ENCODE assay signal across 9 cellular contexts in the genomic region with DNA sequence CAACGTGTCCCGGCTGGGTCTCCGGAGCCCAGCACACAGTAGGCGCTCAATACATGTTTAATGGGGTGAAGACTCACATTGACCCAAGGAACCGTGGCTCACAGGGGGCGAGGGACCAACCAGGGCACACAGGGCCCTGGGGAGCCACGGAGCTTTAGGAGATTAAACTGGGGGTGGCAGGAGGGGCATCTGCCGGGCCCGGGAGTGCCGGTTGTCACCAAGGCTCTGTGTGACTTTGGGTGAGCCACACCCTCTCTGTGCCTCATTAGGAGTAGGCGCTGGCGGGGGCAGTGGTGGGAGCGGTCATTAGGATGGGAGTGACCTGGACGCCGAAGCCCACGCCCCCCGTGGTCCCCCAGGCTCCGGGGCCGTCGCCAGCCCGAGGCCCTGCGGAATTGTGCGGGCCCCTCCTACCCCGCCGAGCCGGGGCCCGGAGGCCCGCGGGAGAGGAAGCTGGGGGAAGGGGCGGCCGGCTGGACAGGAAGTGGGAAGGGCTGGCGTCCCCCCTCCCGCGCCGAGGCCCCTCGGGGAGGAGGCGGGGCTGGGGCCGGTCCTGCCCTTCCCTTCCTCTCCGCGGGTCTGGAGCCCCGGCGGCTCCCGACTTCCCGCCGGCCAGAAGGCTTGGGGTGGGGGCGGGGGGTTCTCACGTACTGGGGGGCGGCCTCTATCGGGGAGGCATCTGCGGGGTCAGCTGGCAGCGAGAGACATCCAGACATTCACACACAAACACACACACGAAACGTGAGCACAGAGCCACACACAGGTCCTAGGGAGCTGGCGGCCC. TPM values are rescaled to one million over a fixed set of nuclear protein-coding genes. Genes with fewer than 3 reads are reported as not detected.
DNase-seq lines count a peak whose midpoint lies in the region; ATAC-seq and TF ChIP-seq lines count a peak whose summit lies in the region.
"Had no signal": no experiment of that assay in that cellular context is flagged by ENCODE, and none has a peak within 500 bp of the region (broad histone marks: within the 10 kb centered on the region; RNA-seq: fewer than 3 reads in every experiment).

No MANE protein-coding gene starts in this region.

- intact Hi-C loops in heart left ventricle (cut with DNase I) (loop anchor here in 3 of 10 donors (1.0 to 10.0 kb wide), 6 partner anchors 133 to 403 kb away; partner anchors contain the start of genes JUND (in 2 of the 3) and RAB3A (in 1 of the 3)), ovary (cut with DNase I) (loop anchor here (5.0 to 10.0 kb wide), 4 partner anchors 140 to 223 kb away; partner anchors contain the start of genes IQCN (in 2 of the 4), MPV17L2 (in 1 of the 4) and RAB3A (in 1 of the 4))

- H4K20me1 ChIP-seq in BLaER1: peaks cover 22% of the 10 kb centered on the region

- H3K9ac ChIP-seq in BLaER1: peak overlapping the region; percentile 76

- peak overlapping the region; percentile 94 for H3K27ac ChIP-seq in BLaER1
- peak overlapping the region; percentile 89 to 100 (median 95) for H3K27ac ChIP-seq in heart left ventricle
- peak overlapping the region; percentile 62 to 91 for H3K27ac ChIP-seq in ovary

- H3K27me3 ChIP-seq in BLaER1: no peaks in the 10 kb centered on the region
- H3K27me3 ChIP-seq in heart left ventricle: peaks cover 0 to 22% (median 0%) of the 10 kb centered on the region in 9 donors
- no peaks in the 10 kb centered on the region for H3K27me3 ChIP-seq in ovary

- H3K27me3 Mint-ChIP-seq in activated naive CD8-positive, alpha-beta T cell treated with anti-CD3 and anti-CD28 coated beads, Interleukin-2, amount 10 ng/mL, durations not matched to agents 7 days and 5 days: no peaks in the 10 kb centered on the region

- no peaks in the 10 kb centered on the region for H3K9me3 Mint-ChIP-seq in activated naive CD8-positive, alpha-beta T cell treated with anti-CD3 and anti-CD28 coated beads, Interleukin-2, amount 10 ng/mL, durations not matched to agents 7 days and 5 days

- POLR2A ChIA-PET in activated naive CD8-positive, alpha-beta T cell treated with anti-CD3 and anti-CD28 coated beads, Interleukin-2, amount 10 ng/mL, durations not matched to agents 7 days and 5 days (lab: Charles Lee): interaction anchor here (0.9 to 7.7 kb wide), 15 partner anchors 12 to 502 kb away, joined by 3 to 103 read pairs (median 6); partner anchors contain the start of genes COPE, DDX49, JUND and LSM4

- H3K9me3 ChIP-seq in BLaER1 (no peaks in the 10 kb centered on the region), heart left ventricle (no peaks in the 10 kb centered on the region), ovary (no peaks in the 10 kb centered on the region)

- peaks cover 61% of the 10 kb centered on the region for H3K4me1 Mint-ChIP-seq in activated naive CD8-positive, alpha-beta T cell treated with anti-CD3 and anti-CD28 coated beads, Interleukin-2, amount 10 ng/mL, durations not matched to agents 7 days and 5 days

- peak; percentile 30 for TF ChIP-seq POLR2A in GM18526 (IDR thresholded peaks at IDR 0.05; ENCODE audit: extremely low read depth, insufficient read length)
- TF ChIP-seq POLR2A in heart left ventricle (IDR thresholded peaks at IDR 0.05): peak in 1 of 2 donors; percentile 51
- TF ChIP-seq POLR2A in ovary (IDR thresholded peaks at IDR 0.05): peak; percentile 58

- 0 out of 2 replicates have a peak, but pooled peaks cover 2% of the 10 kb centered on the region for H3K36me3 ChIP-seq in BLaER1
- no peaks in the 10 kb centered on the region for H3K36me3 ChIP-seq in heart left ventricle
- H3K36me3 ChIP-seq in ovary: no peaks in the 10 kb centered on the region

- H3K27ac Mint-ChIP-seq in activated naive CD8-positive, alpha-beta T cell treated with anti-CD3 and anti-CD28 coated beads, Interleukin-2, amount 10 ng/mL, durations not matched to agents 7 days and 5 days: peak overlapping the region; percentile 93

- peak overlapping the region; percentile 98 for H3K4me2 ChIP-seq in BLaER1

- peak; percentile 8 for ATAC-seq in activated naive CD8-positive, alpha-beta T cell treated with anti-CD3 and anti-CD28 coated beads, Interleukin-2, amount 10 ng/mL, durations not matched to agents 7 days and 5 days (ENCODE audit: low read depth)
- ATAC-seq in heart left ventricle (peak; percentile 8 to 62 (median 56)), GM18858 (IDR thresholded peaks at IDR 0.05; ENCODE audit: unreplicated experiment) (no peak)

- DNase-seq in NCI-H82 treated with DMSO at 0.1 percent for 48 hours (lab: John Stamatoyannopoulos, UW; ENCODE audit: unreplicated experiment): peak; percentile 76
- peak; percentile 74 for DNase-seq in activated naive CD8-positive, alpha-beta T cell treated with anti-CD3 and anti-CD28 coated beads, Interleukin-2, amount 10 ng/mL, durations not matched to agents 7 days and 5 days
- peak; percentile 90 to 94 (median 94) for DNase-seq in heart left ventricle
- DNase-seq in ovary: peak; percentile 81 to 88 (median 84)
- no peak for DNase-seq in cerebellar nuclear complex (lab: John Stamatoyannopoulos, UW)

- no peak for TF ChIP-seq EP300 in ovary (IDR thresholded peaks at IDR 0.05)

- H3K4me1 ChIP-seq in BLaER1: peaks cover 75% of the 10 kb centered on the region
- peaks cover 8 to 76% (median 57%) of the 10 kb centered on the region in 12 donors for H3K4me1 ChIP-seq in heart left ventricle
- peaks cover 24% of the 10 kb centered on the region for H3K4me1 ChIP-seq in ovary (ENCODE audit: insufficient read depth)

- peak overlapping the region; percentile 85 for H3K4me3 Mint-ChIP-seq in activated naive CD8-positive, alpha-beta T cell treated with anti-CD3 and anti-CD28 coated beads, Interleukin-2, amount 10 ng/mL, durations not matched to agents 7 days and 5 days

- peak overlapping the region; percentile 63 for H3K4me3 ChIP-seq in BLaER1
- H3K4me3 ChIP-seq in heart left ventricle: peak overlapping the region; percentile 3 to 99 (median 78)
- peak overlapping the region; percentile 42 for H3K4me3 ChIP-seq in ovary

- H3K36me3 Mint-ChIP-seq in activated naive CD8-positive, alpha-beta T cell treated with anti-CD3 and anti-CD28 coated beads, Interleukin-2, amount 10 ng/mL, durations not matched to agents 7 days and 5 days: peaks cover 3% of the 10 kb centered on the region

- no peak for TF ChIP-seq CTCF in heart left ventricle (IDR thresholded peaks at IDR 0.05)
- TF ChIP-seq CTCF in ovary (IDR thresholded peaks at IDR 0.05): no peak

- 1 to 3% (median 1%) methylated on average over 13 to 54 of the region's 54 CpGs for WGBS in heart left ventricle, 4 donors
- WGBS in ovary, 3 donors: 0 to 1% (median 0%) methylated on average over 40 to 54 of the region's 54 CpGs

RNA-seq across cellular contexts. Expression of gene SSBP4, which starts 1.8 kb away (rescaled TPM):
- total RNA-seq in activated naive CD8-positive, alpha-beta T cell treated with anti-CD3 and anti-CD28 coated beads, Interleukin-2, amount 10 ng/mL, durations not matched to agents 7 days and 5 days: 100 to 1,000 TPM; 152 to 158 TPM
- total RNA-seq in heart left ventricle: 10 to 100 TPM; 23.5 to 89.8 (median 29.4) TPM
- 10 to 100 TPM; 29.1 to 37.3 TPM for polyA plus RNA-seq in heart left ventricle
- total RNA-seq in ovary: 100 to 1,000 TPM in 2 of 7 donors, 10 to 100 TPM in 5; 58.9 to 124 (median 88.3) TPM
- polyA plus RNA-seq in ovary: 10 to 100 TPM in 1 of 2 donors, 1 to 10 TPM in 1; 4.6 to 90.3 TPM

RNA-seq across cellular contexts. Expression of gene LRRC25, which starts 20.0 kb away (rescaled TPM):
- 1 to 10 TPM; 1.2 to 1.6 TPM for total RNA-seq in activated naive CD8-positive, alpha-beta T cell treated with anti-CD3 and anti-CD28 coated beads, Interleukin-2, amount 10 ng/mL, durations not matched to agents 7 days and 5 days
- total RNA-seq in heart left ventricle: 10 to 100 TPM in 2 of 9 donors, 1 to 10 TPM in 6, under 1 TPM in 1; 0.83 to 33.0 (median 3.1) TPM
- polyA plus RNA-seq in heart left ventricle: 1 to 10 TPM in 1 of 2 donors, under 1 TPM in 1; 0.88 to 2.8 TPM
- total RNA-seq in ovary: 1 to 10 TPM; 1.8 to 9.2 (median 2.4) TPM
- polyA plus RNA-seq in ovary: 1 to 10 TPM; 1.4 to 3.2 TPM
- total RNA-seq: T-helper 1 cell treated with Interleukin-12 subunit alpha and Interleukin-12 subunit beta and Interleukin-4 antibody, amounts not matched to agents 30 ng/mL and 1 ng/mL, for 36 hours had no signal

RNA-seq across cellular contexts. Expression of gene ISYNA1, which starts 20.5 kb away (rescaled TPM):
- 10 to 100 TPM; 39.6 to 43.4 TPM for total RNA-seq in activated naive CD8-positive, alpha-beta T cell treated with anti-CD3 and anti-CD28 coated beads, Interleukin-2, amount 10 ng/mL, durations not matched to agents 7 days and 5 days
- 10 to 100 TPM; 17.6 to 60.6 (median 24.0) TPM for total RNA-seq in heart left ventricle
- 10 to 100 TPM; 14.0 to 52.6 TPM for polyA plus RNA-seq in heart left ventricle
- 100 to 1,000 TPM in 6 of 7 donors, 10 to 100 TPM in 1; 45.2 to 345 (median 217) TPM for total RNA-seq in ovary
- polyA plus RNA-seq in ovary: 100 to 1,000 TPM in 1 of 2 donors, 1 to 10 TPM in 1; 9.6 to 144 TPM

RNA-seq across cellular contexts. Expression of gene GDF15, which starts 31.5 kb away (rescaled TPM):
- total RNA-seq in activated naive CD8-positive, alpha-beta T cell treated with anti-CD3 and anti-CD28 coated beads, Interleukin-2, amount 10 ng/mL, durations not matched to agents 7 days and 5 days: under 1 TPM; 0.34 to 0.75 TPM
- 1 to 10 TPM in 4 of 9 donors, under 1 TPM in 5; 0.69 to 5.7 (median 0.99) TPM for total RNA-seq in heart left ventricle
- polyA plus RNA-seq in heart left ventricle: under 1 TPM; 0.33 to 0.50 TPM
- 10 to 100 TPM in 2 of 7 donors, 1 to 10 TPM in 5; 1.5 to 20.9 (median 3.7) TPM for total RNA-seq in ovary
- 1 to 10 TPM in 1 of 2 donors, under 1 TPM in 1; 0.67 to 2.7 TPM for polyA plus RNA-seq in ovary

Comparison
In these comparisons a context has a peak if more than half of its experiments do, and no peak if none do; other contexts are left out.
1. DNase-seq: peak in NCI-H82 treated with DMSO at 0.1 percent for 48 hours (single experiment), activated naive CD8-positive, alpha-beta T cell treated with anti-CD3 and anti-CD28 coated beads, Interleukin-2, amount 10 ng/mL, durations not matched to agents 7 days and 5 days (single experiment), heart left ventricle (5 of 5) and ovary (5 of 5); none in cerebellar nuclear complex (0 of 2).
2. Peak in every context shown above with its lines, with median percentiles within 50 percentile points of each other: H3K27ac ChIP-seq and H3K4me3 ChIP-seq.